4 cellular contexts compared by ENCODE assay signal in genomic region chr11:4348142-4348541, GRCh38. TPM values are rescaled to one million over a fixed set of nuclear protein-coding genes. Genes with fewer than 3 reads are reported as not detected.
"Had no signal": no experiment of that assay in that cellular context is flagged by ENCODE, and none has a peak within 500 bp of the region (broad histone marks: within the 10 kb centered on the region; RNA-seq: fewer than 3 reads in every experiment).

No MANE protein-coding gene starts in this region.

RNA-seq across cellular contexts. Expression of gene OR52B4, which starts 20.0 kb away (rescaled TPM):
- total RNA-seq: LHCN-M2, M059J, MCF 10A, NCI-H460 had no signal
